Comparison of ENCODE assay signal across 8 cellular contexts in genomic region chr2:72973566-72974435, GRCh38. TPM values are rescaled to one million over a fixed set of nuclear protein-coding genes. Genes with fewer than 3 reads are reported as not detected.
A peak's percentile ranks its signal among the peaks of the same experiment; 100 is the strongest.
DNase-seq lines count a peak whose midpoint lies in the region; ATAC-seq and TF ChIP-seq lines count a peak whose summit lies in the region.

No MANE protein-coding gene starts in this region.

- no peak overlapping the region for H3K4me3 Mint-ChIP-seq in activated CD4-positive, alpha-beta T cell treated with anti-CD3 and anti-CD28 coated beads, Interleukin-2, amount 10 ng/mL, durations not matched to agents 7 days and 5 days
- H3K4me3 Mint-ChIP-seq in nephron: no peak overlapping the region

- H3K27me3 Mint-ChIP-seq in activated CD4-positive, alpha-beta T cell treated with anti-CD3 and anti-CD28 coated beads, Interleukin-2, amount 10 ng/mL, durations not matched to agents 7 days and 5 days: peaks cover 13% of the 10 kb centered on the region
- peaks cover 22% of the 10 kb centered on the region for H3K27me3 Mint-ChIP-seq in nephron (ENCODE audit: low read depth)

- H3K4me1 Mint-ChIP-seq in activated CD4-positive, alpha-beta T cell treated with anti-CD3 and anti-CD28 coated beads, Interleukin-2, amount 10 ng/mL, durations not matched to agents 7 days and 5 days: peaks cover 2% of the 10 kb centered on the region
- no peaks in the 10 kb centered on the region for H3K4me1 Mint-ChIP-seq in nephron

- H3K27ac Mint-ChIP-seq in activated CD4-positive, alpha-beta T cell treated with anti-CD3 and anti-CD28 coated beads, Interleukin-2, amount 10 ng/mL, durations not matched to agents 7 days and 5 days: no peak overlapping the region
- H3K27ac Mint-ChIP-seq in nephron: no peak overlapping the region

- CTCF ChIA-PET in activated CD4-positive, alpha-beta T cell treated with anti-CD3 and anti-CD28 coated beads, Interleukin-2, amount 10 ng/mL, durations not matched to agents 7 days and 5 days (lab: Charles Lee): interaction anchor here (0.5 to 2.2 kb wide), 13 partner anchors 10 to 94 kb away, joined by 3 to 16 read pairs (median 4); partner anchors contain the start of genes EMX1 and SPR

- ATAC-seq in GM18519 (IDR thresholded peaks at IDR 0.05; ENCODE audit: low FRiP score, unreplicated experiment) (peak; percentile 76), HG03025 (IDR thresholded peaks at IDR 0.05; ENCODE audit: low FRiP score, unreplicated experiment) (peak; percentile 66), esophagus mucosa (peak; percentile 72)

- DNase-seq in Ammon's horn (ENCODE audit: low spot score) (peak; percentile 62), NCI-H2171 (lab: John Stamatoyannopoulos, UW) (peak; percentile 76)
- DNase-seq in activated CD4-positive, alpha-beta T cell treated with anti-CD3 and anti-CD28 coated beads, Interleukin-2, amount 10 ng/mL, durations not matched to agents 7 days and 5 days: peak; percentile 64
- no peak for DNase-seq in central memory CD4-positive, alpha-beta T cell

- POLR2A ChIA-PET in activated CD4-positive, alpha-beta T cell treated with anti-CD3 and anti-CD28 coated beads, Interleukin-2, amount 10 ng/mL, durations not matched to agents 7 days and 5 days (lab: Charles Lee): no interaction called here

- H3K36me3 Mint-ChIP-seq in activated CD4-positive, alpha-beta T cell treated with anti-CD3 and anti-CD28 coated beads, Interleukin-2, amount 10 ng/mL, durations not matched to agents 7 days and 5 days (ENCODE audit: low read depth): no peaks in the 10 kb centered on the region
- H3K36me3 Mint-ChIP-seq in nephron (ENCODE audit: low read depth): no peaks in the 10 kb centered on the region

- TF ChIP-seq CTCF in nephron (IDR thresholded peaks at IDR 0.05; ENCODE audit: unreplicated experiment in 3 of 3): peak; percentile 61 to 77 (median 67)

- H3K9me3 Mint-ChIP-seq in activated CD4-positive, alpha-beta T cell treated with anti-CD3 and anti-CD28 coated beads, Interleukin-2, amount 10 ng/mL, durations not matched to agents 7 days and 5 days: no peaks in the 10 kb centered on the region
- no peaks in the 10 kb centered on the region for H3K9me3 Mint-ChIP-seq in nephron

RNA-seq across cellular contexts. Expression of gene EMX1, which starts 56.5 kb away (rescaled TPM):
- not detected for total RNA-seq in activated CD4-positive, alpha-beta T cell treated with anti-CD3 and anti-CD28 coated beads, Interleukin-2, amount 10 ng/mL, durations not matched to agents 7 days and 5 days
- not detected for total RNA-seq in esophagus mucosa
